ENCODE assay signal across 8 cellular contexts in genomic region chr11:19903620-19904069, GRCh38.
DNase-seq lines count a peak whose midpoint lies in the region; ATAC-seq and TF ChIP-seq lines count a peak whose summit lies in the region.

No MANE protein-coding gene starts in this region.

- H3F3A ChIP-seq in Loucy (ENCODE audit: low read depth), result no peaks in the 10 kb centered on the region

- TF ChIP-seq CTCF in GM12872 (IDR thresholded peaks at IDR 0.05; ENCODE audit: insufficient read depth, low read depth, low read length), result peak; percentile 79
- TF ChIP-seq CTCF in Loucy (conservative IDR thresholded peaks at IDR 0.05; ENCODE audit: low read length), result peak; percentile 92

- peak; percentile 24 for DNase-seq in 8988T
- peak; percentile 53 for DNase-seq in RPMI8226
- peak; percentile 82 for DNase-seq in amniotic stem cell (lab: John Stamatoyannopoulos, UW)
- peak; percentile 37 for DNase-seq in hepatic stellate cell (ENCODE audit: low spot score)
- peak; percentile 42 for DNase-seq in skeletal muscle cell (ENCODE audit: low read depth)

- H3K4me3 ChIP-seq in Loucy (ENCODE audit: low read length, poor library complexity, severe bottlenecking) (no peak overlapping the region), skeletal muscle cell (ENCODE audit: low read depth, low read length) (no peak overlapping the region)

- H3K9me3 ChIP-seq in Loucy (ENCODE audit: insufficient read depth, low read depth, low read length), result no peaks in the 10 kb centered on the region

- no peak overlapping the region for H3K9ac ChIP-seq in Loucy (ENCODE audit: low read depth, low read length, poor library complexity, severe bottlenecking)

- no peak overlapping the region for H3K4me2 ChIP-seq in Loucy (ENCODE audit: low read depth, low read length, poor library complexity, severe bottlenecking)

- no peaks in the 10 kb centered on the region for H3K27me3 ChIP-seq in Loucy (ENCODE audit: insufficient read depth, low read length, poor library complexity, severe bottlenecking)

- H4K20me1 ChIP-seq in Loucy (ENCODE audit: insufficient read depth, low read length, poor library complexity, severe bottlenecking), result no peaks in the 10 kb centered on the region

- H3K36me3 ChIP-seq in Loucy (ENCODE audit: insufficient read depth, low read length), result no peaks in the 10 kb centered on the region

- H2AFZ ChIP-seq in Loucy (ENCODE audit: low read length), result no peak overlapping the region

- H3K79me2 ChIP-seq in Loucy (ENCODE audit: insufficient read depth, low read length), result no peaks in the 10 kb centered on the region

- H3K4me1 ChIP-seq in Loucy (ENCODE audit: insufficient read depth, low read length, poor library complexity, severe bottlenecking), result no peaks in the 10 kb centered on the region

- no peak for ATAC-seq in HG02763 (IDR thresholded peaks at IDR 0.05; ENCODE audit: unreplicated experiment)

- H3K9me2 ChIP-seq in Loucy (replicated peaks; ENCODE audit: low read depth, low read length), result no peaks in the 10 kb centered on the region

Comparison
In these comparisons a context has a peak if more than half of its experiments do, and no peak if none do; other contexts are left out.
1. DNase-seq: peak in every context shown above with its lines; median percentile 82 in amniotic stem cell; 53 in RPMI8226; 42 in skeletal muscle cell; 37 in hepatic stellate cell; 24 in 8988T.